In genomic region chr17:79026345-79027273, GRCh38 we compare ENCODE assay signal across 1 cellular context.
TF ChIP-seq lines count a peak whose summit lies in the region.

No MANE protein-coding gene starts in this region.

TF ChIP-seq in HepG2, 621 proteins besides CTCF, POLR2A, EP300 and RAD21 (continued from another document and continues in another):
- TF ChIP-seq HNF1B (CRISPR knock-in tag; IDR thresholded peaks at IDR 0.05) (peak; percentile 80), CEBPG (CRISPR knock-in tag; IDR thresholded peaks at IDR 0.05) (no peak), ZBTB8A (CRISPR knock-in tag; IDR thresholded peaks at IDR 0.05; ENCODE audit: borderline replicate concordance, low read depth) (no peak), KLF12 (CRISPR knock-in tag; IDR thresholded peaks at IDR 0.05; ENCODE audit: borderline replicate concordance) (peak; percentile 14; the same call in 1 of the 2 replicates), TBX2 (CRISPR knock-in tag; IDR thresholded peaks at IDR 0.05; ENCODE audit: borderline replicate concordance) (peak; percentile 46), ZNF546 (CRISPR knock-in tag; conservative IDR thresholded peaks at IDR 0.05) (no peak), SP1 (IDR thresholded peaks at IDR 0.05) (no peak), SP1 (CRISPR knock-in tag; IDR thresholded peaks at IDR 0.05) (peak; percentile 16; the same call in 1 of the 2 replicates), ZNF609 (CRISPR knock-in tag; IDR thresholded peaks at IDR 0.05; ENCODE audit: borderline replicate concordance) (peak; percentile 69; the same call in 1 of the 2 replicates), TBP (CRISPR knock-in tag; IDR thresholded peaks at IDR 0.05) (no peak), CHD4 (IDR thresholded peaks at IDR 0.05; ENCODE audit: borderline replicate concordance, low read length) (peak; percentile 43; the same call in 1 of the 2 replicates), ZFP41 (CRISPR knock-in tag; IDR thresholded peaks at IDR 0.05; ENCODE audit: borderline replicate concordance) (no peak), YEATS4 (CRISPR knock-in tag; IDR thresholded peaks at IDR 0.05; ENCODE audit: borderline replicate concordance) (peak; percentile 85; the same call in 1 of the 2 replicates), ZNF414 (CRISPR knock-in tag; IDR thresholded peaks at IDR 0.05) (peak; percentile 91), ZBTB49 (CRISPR knock-in tag; IDR thresholded peaks at IDR 0.05; ENCODE audit: borderline replicate concordance) (0 out of 2 replicates have a peak, but pooled peaks have one; percentile 71), EHMT2 (IDR thresholded peaks at IDR 0.05; ENCODE audit: borderline replicate concordance, low read depth, low read length) (no peak), AGO2 (optimal IDR thresholded peaks at IDR 0.05; ENCODE audit: low read depth, low read length) (no peak), ZNF512B (CRISPR knock-in tag; IDR thresholded peaks at IDR 0.05; ENCODE audit: borderline replicate concordance) (no peak), KLF16 (CRISPR knock-in tag; IDR thresholded peaks at IDR 0.05) (peak; percentile 58 to 69; a peak in 3 of 4 replicates), PLSCR1 (CRISPR knock-in tag; IDR thresholded peaks at IDR 0.05; ENCODE audit: borderline replicate concordance) (no peak), ZNF136 (CRISPR knock-in tag; IDR thresholded peaks at IDR 0.05; ENCODE audit: low read depth) (peak; percentile 40; the same call in 1 of the 2 replicates), ZBTB33 (CRISPR knock-in tag; IDR thresholded peaks at IDR 0.05) (0 out of 2 replicates have a peak, but pooled peaks have one; percentile 6), RARG (CRISPR knock-in tag; IDR thresholded peaks at IDR 0.05; ENCODE audit: low read depth) (peak; percentile 93; the same call in 1 of the 2 replicates), HDAC1 (CRISPR knock-in tag; IDR thresholded peaks at IDR 0.05) (peak; percentile 95), JDP2 (CRISPR knock-in tag; IDR thresholded peaks at IDR 0.05; ENCODE audit: borderline replicate concordance) (no peak), ZNF138 (CRISPR knock-in tag; IDR thresholded peaks at IDR 0.05; ENCODE audit: low read depth) (no peak), GATAD2A (CRISPR knock-in tag; IDR thresholded peaks at IDR 0.05) (peak; percentile 82; the same call in 1 of the 2 replicates), ZNF747 (CRISPR knock-in tag; IDR thresholded peaks at IDR 0.05; ENCODE audit: borderline replicate concordance) (no peak; the same call in 1 of the 2 replicates), ZNF746 (CRISPR knock-in tag; IDR thresholded peaks at IDR 0.05) (no peak), REXO4 (CRISPR knock-in tag; IDR thresholded peaks at IDR 0.05; ENCODE audit: borderline replicate concordance) (no peak), ZNF12 (CRISPR knock-in tag; IDR thresholded peaks at IDR 0.05) (0 out of 2 replicates have a peak, but pooled peaks have one; percentile 37), ZNF713 (CRISPR knock-in tag; IDR thresholded peaks at IDR 0.05) (0 out of 2 replicates have a peak, but pooled peaks have one; percentile 27), GZF1 (CRISPR knock-in tag; IDR thresholded peaks at IDR 0.05) (no peak), ZHX2 (IDR thresholded peaks at IDR 0.05; ENCODE audit: low read depth) (no peak), ZHX2 (CRISPR knock-in tag; IDR thresholded peaks at IDR 0.05; ENCODE audit: borderline replicate concordance) (no peak)
